8 cellular contexts compared by ENCODE assay signal in genomic region chr15:66765478-66766281, GRCh38.
DNase-seq lines count a peak whose midpoint lies in the region; ATAC-seq and TF ChIP-seq lines count a peak whose summit lies in the region.

No MANE protein-coding gene starts in this region.

- no peaks in the 10 kb centered on the region for H3K36me3 Mint-ChIP-seq in activated CD4-positive, alpha-beta T cell treated with anti-CD3 and anti-CD28 coated beads, Interleukin-2, amount 10 ng/mL, durations not matched to agents 24 days and 14 days (ENCODE audit: low read depth)

- TF ChIP-seq CTCF in fibroblast of villous mesenchyme (IDR thresholded peaks at IDR 0.05; ENCODE audit: insufficient read depth, low read depth, low read length) (no peak), tibial nerve (IDR thresholded peaks at IDR 0.05) (no peak)

- peak; percentile 77 for ATAC-seq in HG02840 (IDR thresholded peaks at IDR 0.05; ENCODE audit: low FRiP score, unreplicated experiment)

- DNase-seq in GF-D8 (lab: John Stamatoyannopoulos, UW) = peak; percentile 38
- peak; percentile 60 for DNase-seq in OCI-M1 (lab: John Stamatoyannopoulos, UW)
- DNase-seq in fibroblast of villous mesenchyme (ENCODE audit: low read depth) = peak; percentile 25
- no peak for DNase-seq in tibial nerve (ENCODE audit: low spot score in 2 of 2)
- DNase-seq in activated CD4-positive, alpha-beta T cell treated with anti-CD3 and anti-CD28 coated beads, Interleukin-2, amount 10 ng/mL, durations not matched to agents 24 days and 14 days = no peak
- no peak for DNase-seq in stimulated activated CD4-positive, alpha-beta T cell treated with anti-CD3 and anti-CD28 coated beads, Interleukin-4, amount 100 ng/mL, for 24 hours
- DNase-seq in NCI-H774 (lab: John Stamatoyannopoulos, UW) = no peak

- peaks cover 0 to 66% (median 48%) of the 10 kb centered on the region in 4 donors for H3K4me1 ChIP-seq in tibial nerve

- H3K4me3 ChIP-seq in fibroblast of villous mesenchyme (ENCODE audit: low read depth, low read length) (no peak overlapping the region), tibial nerve (no peak overlapping the region)

- TF ChIP-seq POLR2A in tibial nerve (IDR thresholded peaks at IDR 0.05) = no peak

- H3K27ac ChIP-seq in tibial nerve = peak overlapping the region in 3 of 4 donors; percentile 5 to 41 (median 40)

- H3K4me3 Mint-ChIP-seq in activated CD4-positive, alpha-beta T cell treated with anti-CD3 and anti-CD28 coated beads, Interleukin-2, amount 10 ng/mL, durations not matched to agents 24 days and 14 days = no peak overlapping the region

- WGBS in tibial nerve, 2 donors = 31 to 41% methylated on average over 13 of the region's 13 CpGs

- H3K4me1 Mint-ChIP-seq in activated CD4-positive, alpha-beta T cell treated with anti-CD3 and anti-CD28 coated beads, Interleukin-2, amount 10 ng/mL, durations not matched to agents 24 days and 14 days = peaks cover 5% of the 10 kb centered on the region

- no peaks in the 10 kb centered on the region for H3K9me3 ChIP-seq in tibial nerve

- H3K27ac Mint-ChIP-seq in activated CD4-positive, alpha-beta T cell treated with anti-CD3 and anti-CD28 coated beads, Interleukin-2, amount 10 ng/mL, durations not matched to agents 24 days and 14 days = no peak overlapping the region

- intact Hi-C loops in activated CD4-positive, alpha-beta T cell treated with anti-CD3 and anti-CD28 coated beads, Interleukin-2, amount 10 ng/mL, durations not matched to agents 24 days and 14 days (cut with micrococcal nuclease) = no loop called here

- H3K27me3 Mint-ChIP-seq in activated CD4-positive, alpha-beta T cell treated with anti-CD3 and anti-CD28 coated beads, Interleukin-2, amount 10 ng/mL, durations not matched to agents 24 days and 14 days = peaks cover 39% of the 10 kb centered on the region

- no peak for TF ChIP-seq EP300 in tibial nerve (IDR thresholded peaks at IDR 0.05)

- H3K27me3 ChIP-seq in tibial nerve = no peaks in the 10 kb centered on the region

- H3K9me3 Mint-ChIP-seq in activated CD4-positive, alpha-beta T cell treated with anti-CD3 and anti-CD28 coated beads, Interleukin-2, amount 10 ng/mL, durations not matched to agents 24 days and 14 days = no peaks in the 10 kb centered on the region

- H3K36me3 ChIP-seq in tibial nerve = no peaks in the 10 kb centered on the region

Comparison
In these comparisons a context has a peak if more than half of its experiments do, and no peak if none do; other contexts are left out.
1. DNase-seq: peak in GF-D8 (single experiment), OCI-M1 (single experiment) and fibroblast of villous mesenchyme (single experiment); none in tibial nerve (0 of 2), activated CD4-positive, alpha-beta T cell treated with anti-CD3 and anti-CD28 coated beads, Interleukin-2, amount 10 ng/mL, durations not matched to agents 24 days and 14 days (single experiment), stimulated activated CD4-positive, alpha-beta T cell treated with anti-CD3 and anti-CD28 coated beads, Interleukin-4, amount 100 ng/mL, for 24 hours (single experiment) and NCI-H774 (single experiment).